29 cellular contexts compared by ENCODE assay signal in genomic region chr16:65136656-65137055, GRCh38. TPM values are rescaled to one million over a fixed set of nuclear protein-coding genes. Genes with fewer than 3 reads are reported as not detected.
"Had no signal": no experiment of that assay in that cellular context is flagged by ENCODE, and none has a peak within 500 bp of the region (broad histone marks: within the 10 kb centered on the region; RNA-seq: fewer than 3 reads in every experiment).

No MANE protein-coding gene starts in this region.

- ATAC-seq: activated CD4-positive, alpha-beta T cell treated with anti-CD3 and anti-CD28 coated beads for 36 hours; activated CD8-positive, alpha-beta memory T cell treated with anti-CD3 and anti-CD28 coated beads, Interleukin-2, amount 10 ng/mL, durations not matched to agents 7 days and 5 days; activated CD8-positive, alpha-beta T cell treated with anti-CD3 and anti-CD28 coated beads, Interleukin-2, amount 10 ng/mL, durations not matched to agents 7 days and 5 days; activated naive CD8-positive, alpha-beta T cell treated with anti-CD3 and anti-CD28 coated beads, Interleukin-2, amount 50 U/mL, for 24 hours; body of pancreas had no signal

- H3K27me3 ChIP-seq: adrenal gland, body of pancreas had no signal

- DNase-seq: activated CD4-positive, alpha-beta memory T cell treated with anti-CD3 and anti-CD28 coated beads for 36 hours; activated CD4-positive, alpha-beta T cell treated with anti-CD3 and anti-CD28 coated beads for 36 hours; activated CD4-positive, alpha-beta T cell treated with anti-CD3 and anti-CD28 coated beads, Interleukin-2, amount 10 ng/mL, durations not matched to agents 24 days and 14 days; activated CD4-positive, CD25-positive, alpha-beta regulatory T cell; activated CD4-positive, CD25-positive, alpha-beta regulatory T cell treated with anti-CD3 and anti-CD28 coated beads, Interleukin-2, amount 50 U/mL, for 72 hours; activated CD8-positive, alpha-beta memory T cell treated with anti-CD3 and anti-CD28 coated beads, Interleukin-2, amount 10 ng/mL, durations not matched to agents 7 days and 5 days; activated CD8-positive, alpha-beta memory T cell treated with anti-CD3 and anti-CD28 coated beads, Interleukin-2, amount 50 U/mL, for 4 hours; activated CD8-positive, alpha-beta T cell treated with anti-CD3 and anti-CD28 coated beads, Interleukin-2, amount 10 ng/mL, durations not matched to agents 7 days and 5 days; activated effector memory CD4-positive, alpha-beta T cell treated with anti-CD3 and anti-CD28 coated beads, Interleukin-2, amount 50 U/mL, for 16 hours; activated naive CD4-positive, alpha-beta T cell treated with anti-CD3 and anti-CD28 coated beads for 36 hours; activated naive CD8-positive, alpha-beta T cell treated with anti-CD3 and anti-CD28 coated beads for 36 hours; activated naive CD8-positive, alpha-beta T cell treated with anti-CD3 and anti-CD28 coated beads, Interleukin-2, amount 50 U/mL, for 24 hours; activated T-cell treated with anti-CD3 and anti-CD28 coated beads, Interleukin-2, amount 50 U/mL, for 1 hour; activated T-cell treated with anti-CD3 and anti-CD28 coated beads, Interleukin-2, amount 50 U/mL, for 48 hours; adrenal gland; amygdala; aorta; body of pancreas; caudate nucleus; cortex of kidney; dermis blood vessel endothelial cell; effector CD8-positive, alpha-beta T cell; foreskin fibroblast; head of caudate nucleus; T-helper 2 cell had no signal

- H3K36me3 ChIP-seq: adrenal gland had no signal

- H3K4me3 ChIP-seq: adrenal gland, body of pancreas had no signal

- H3K4me1 ChIP-seq: adrenal gland, body of pancreas had no signal

- H3K27ac ChIP-seq: adrenal gland, body of pancreas, epithelial cell of prostate had no signal

- H3K9me3 ChIP-seq: adrenal gland, body of pancreas had no signal

RNA-seq across cellular contexts. Expression of gene CDH11, which starts 14.8 kb away (rescaled TPM):
- total RNA-seq: activated CD4-positive, alpha-beta memory T cell treated with anti-CD3 and anti-CD28 coated beads for 36 hours; activated CD4-positive, alpha-beta T cell treated with anti-CD3 and anti-CD28 coated beads for 36 hours; activated CD4-positive, alpha-beta T cell treated with anti-CD3 and anti-CD28 coated beads, Interleukin-2, amount 10 ng/mL, durations not matched to agents 24 days and 14 days; activated CD8-positive, alpha-beta memory T cell treated with anti-CD3 and anti-CD28 coated beads for 36 hours; activated CD8-positive, alpha-beta memory T cell treated with anti-CD3 and anti-CD28 coated beads, Interleukin-2, amount 10 ng/mL, durations not matched to agents 7 days and 5 days; activated CD8-positive, alpha-beta T cell treated with anti-CD3 and anti-CD28 coated beads, Interleukin-2, amount 10 ng/mL, durations not matched to agents 7 days and 5 days; activated naive CD4-positive, alpha-beta T cell treated with anti-CD3 and anti-CD28 coated beads for 36 hours; activated naive CD8-positive, alpha-beta T cell treated with anti-CD3 and anti-CD28 coated beads for 36 hours; activated T-helper 1 cell treated with anti-CD3 and anti-CD28 coated beads, Interleukin-12 subunit alpha, Interleukin-12 subunit beta, Interleukin-2, Interleukin-4 antibody, amounts not matched to agents 30 ng/mL and 10 ng/mL and 1 ng/mL, durations not matched to agents 14 hours and 24 hours and 36 hours; activated T-helper 2 cell treated with anti-CD3 and anti-CD28 coated beads, Interferon-gamma antibody, Interleukin-2, Interleukin-4, amounts not matched to agents 10 μg/mL and 5 μg/mL and 100 μg/mL, durations not matched to agents 14 hours and 24 hours and 36 hours had no signal
